1 cellular context compared by ENCODE assay signal in the genomic region with DNA sequence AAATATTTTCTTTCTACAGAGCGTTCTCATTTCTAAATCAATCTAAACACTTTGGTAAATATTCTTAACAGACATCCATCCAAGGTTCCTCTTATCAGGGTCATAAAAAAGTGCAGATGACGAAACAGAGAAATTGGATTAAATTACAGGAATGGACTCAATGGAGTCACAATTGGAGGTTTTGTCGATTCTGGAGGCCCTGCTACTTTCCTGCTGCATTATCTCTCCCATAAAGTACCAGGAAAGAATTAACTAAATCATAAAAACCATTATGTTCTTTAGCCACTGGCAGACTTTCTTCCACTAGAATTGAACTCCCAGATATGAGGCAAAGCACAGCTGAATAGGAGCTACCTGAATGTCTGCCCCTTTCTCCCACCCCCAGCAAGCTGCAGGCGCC.
TF ChIP-seq lines count a peak whose summit lies in the region.

No MANE protein-coding gene starts in this region.

TF ChIP-seq in GM23338, 12 proteins besides CTCF, POLR2A, EP300 and RAD21 (continued from another document):
- TF ChIP-seq, protein P1, sequence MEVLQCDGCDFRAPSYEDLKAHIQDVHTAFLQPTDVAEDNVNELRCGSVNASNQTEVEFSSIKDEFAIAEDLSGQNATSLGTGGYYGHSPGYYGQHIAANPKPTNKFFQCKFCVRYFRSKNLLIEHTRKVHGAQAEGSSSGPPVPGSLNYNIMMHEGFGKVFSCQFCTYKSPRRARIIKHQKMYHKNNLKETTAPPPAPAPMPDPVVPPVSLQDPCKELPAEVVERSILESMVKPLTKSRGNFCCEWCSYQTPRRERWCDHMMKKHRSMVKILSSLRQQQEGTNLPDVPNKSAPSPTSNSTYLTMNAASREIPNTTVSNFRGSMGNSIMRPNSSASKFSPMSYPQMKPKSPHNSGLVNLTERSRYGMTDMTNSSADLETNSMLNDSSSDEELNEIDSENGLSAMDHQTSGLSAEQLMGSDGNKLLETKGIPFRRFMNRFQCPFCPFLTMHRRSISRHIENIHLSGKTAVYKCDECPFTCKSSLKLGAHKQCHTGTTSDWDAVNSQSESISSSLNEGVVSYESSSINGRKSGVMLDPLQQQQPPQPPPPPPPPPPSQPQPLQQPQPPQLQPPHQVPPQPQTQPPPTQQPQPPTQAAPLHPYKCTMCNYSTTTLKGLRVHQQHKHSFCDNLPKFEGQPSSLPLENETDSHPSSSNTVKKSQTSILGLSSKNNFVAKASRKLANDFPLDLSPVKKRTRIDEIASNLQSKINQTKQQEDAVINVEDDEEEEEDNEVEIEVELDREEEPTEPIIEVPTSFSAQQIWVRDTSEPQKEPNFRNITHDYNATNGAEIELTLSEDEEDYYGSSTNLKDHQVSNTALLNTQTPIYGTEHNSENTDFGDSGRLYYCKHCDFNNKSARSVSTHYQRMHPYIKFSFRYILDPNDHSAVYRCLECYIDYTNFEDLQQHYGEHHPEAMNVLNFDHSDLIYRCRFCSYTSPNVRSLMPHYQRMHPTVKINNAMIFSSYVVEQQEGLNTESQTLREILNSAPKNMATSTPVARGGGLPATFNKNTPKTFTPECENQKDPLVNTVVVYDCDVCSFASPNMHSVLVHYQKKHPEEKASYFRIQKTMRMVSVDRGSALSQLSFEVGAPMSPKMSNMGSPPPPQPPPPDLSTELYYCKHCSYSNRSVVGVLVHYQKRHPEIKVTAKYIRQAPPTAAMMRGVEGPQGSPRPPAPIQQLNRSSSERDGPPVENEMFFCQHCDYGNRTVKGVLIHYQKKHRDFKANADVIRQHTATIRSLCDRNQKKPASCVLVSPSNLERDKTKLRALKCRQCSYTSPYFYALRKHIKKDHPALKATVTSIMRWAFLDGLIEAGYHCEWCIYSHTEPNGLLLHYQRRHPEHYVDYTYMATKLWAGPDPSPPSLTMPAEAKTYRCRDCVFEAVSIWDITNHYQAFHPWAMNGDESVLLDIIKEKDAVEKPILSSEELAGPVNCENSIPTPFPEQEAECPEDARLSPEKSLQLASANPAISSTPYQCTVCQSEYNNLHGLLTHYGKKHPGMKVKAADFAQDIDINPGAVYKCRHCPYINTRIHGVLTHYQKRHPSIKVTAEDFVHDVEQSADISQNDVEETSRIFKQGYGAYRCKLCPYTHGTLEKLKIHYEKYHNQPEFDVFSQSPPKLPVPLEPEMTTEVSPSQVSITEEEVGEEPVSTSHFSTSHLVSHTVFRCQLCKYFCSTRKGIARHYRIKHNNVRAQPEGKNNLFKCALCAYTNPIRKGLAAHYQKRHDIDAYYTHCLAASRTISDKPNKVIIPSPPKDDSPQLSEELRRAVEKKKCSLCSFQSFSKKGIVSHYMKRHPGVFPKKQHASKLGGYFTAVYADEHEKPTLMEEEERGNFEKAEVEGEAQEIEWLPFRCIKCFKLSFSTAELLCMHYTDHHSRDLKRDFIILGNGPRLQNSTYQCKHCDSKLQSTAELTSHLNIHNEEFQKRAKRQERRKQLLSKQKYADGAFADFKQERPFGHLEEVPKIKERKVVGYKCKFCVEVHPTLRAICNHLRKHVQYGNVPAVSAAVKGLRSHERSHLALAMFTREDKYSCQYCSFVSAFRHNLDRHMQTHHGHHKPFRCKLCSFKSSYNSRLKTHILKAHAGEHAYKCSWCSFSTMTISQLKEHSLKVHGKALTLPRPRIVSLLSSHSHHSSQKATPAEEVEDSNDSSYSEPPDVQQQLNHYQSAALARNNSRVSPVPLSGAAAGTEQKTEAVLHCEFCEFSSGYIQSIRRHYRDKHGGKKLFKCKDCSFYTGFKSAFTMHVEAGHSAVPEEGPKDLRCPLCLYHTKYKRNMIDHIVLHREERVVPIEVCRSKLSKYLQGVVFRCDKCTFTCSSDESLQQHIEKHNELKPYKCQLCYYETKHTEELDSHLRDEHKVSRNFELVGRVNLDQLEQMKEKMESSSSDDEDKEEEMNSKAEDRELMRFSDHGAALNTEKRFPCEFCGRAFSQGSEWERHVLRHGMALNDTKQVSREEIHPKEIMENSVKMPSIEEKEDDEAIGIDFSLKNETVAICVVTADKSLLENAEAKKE (CRISPR knock-in tag; IDR thresholded peaks at IDR 0.05) = no peak
- TF ChIP-seq EZH2 (IDR thresholded peaks at IDR 0.05; ENCODE audit: low read depth, unreplicated experiment) = no peak
- TF ChIP-seq STAT1 (IDR thresholded peaks at IDR 0.05; ENCODE audit: unreplicated experiment) = no peak
- TF ChIP-seq, protein P2, sequence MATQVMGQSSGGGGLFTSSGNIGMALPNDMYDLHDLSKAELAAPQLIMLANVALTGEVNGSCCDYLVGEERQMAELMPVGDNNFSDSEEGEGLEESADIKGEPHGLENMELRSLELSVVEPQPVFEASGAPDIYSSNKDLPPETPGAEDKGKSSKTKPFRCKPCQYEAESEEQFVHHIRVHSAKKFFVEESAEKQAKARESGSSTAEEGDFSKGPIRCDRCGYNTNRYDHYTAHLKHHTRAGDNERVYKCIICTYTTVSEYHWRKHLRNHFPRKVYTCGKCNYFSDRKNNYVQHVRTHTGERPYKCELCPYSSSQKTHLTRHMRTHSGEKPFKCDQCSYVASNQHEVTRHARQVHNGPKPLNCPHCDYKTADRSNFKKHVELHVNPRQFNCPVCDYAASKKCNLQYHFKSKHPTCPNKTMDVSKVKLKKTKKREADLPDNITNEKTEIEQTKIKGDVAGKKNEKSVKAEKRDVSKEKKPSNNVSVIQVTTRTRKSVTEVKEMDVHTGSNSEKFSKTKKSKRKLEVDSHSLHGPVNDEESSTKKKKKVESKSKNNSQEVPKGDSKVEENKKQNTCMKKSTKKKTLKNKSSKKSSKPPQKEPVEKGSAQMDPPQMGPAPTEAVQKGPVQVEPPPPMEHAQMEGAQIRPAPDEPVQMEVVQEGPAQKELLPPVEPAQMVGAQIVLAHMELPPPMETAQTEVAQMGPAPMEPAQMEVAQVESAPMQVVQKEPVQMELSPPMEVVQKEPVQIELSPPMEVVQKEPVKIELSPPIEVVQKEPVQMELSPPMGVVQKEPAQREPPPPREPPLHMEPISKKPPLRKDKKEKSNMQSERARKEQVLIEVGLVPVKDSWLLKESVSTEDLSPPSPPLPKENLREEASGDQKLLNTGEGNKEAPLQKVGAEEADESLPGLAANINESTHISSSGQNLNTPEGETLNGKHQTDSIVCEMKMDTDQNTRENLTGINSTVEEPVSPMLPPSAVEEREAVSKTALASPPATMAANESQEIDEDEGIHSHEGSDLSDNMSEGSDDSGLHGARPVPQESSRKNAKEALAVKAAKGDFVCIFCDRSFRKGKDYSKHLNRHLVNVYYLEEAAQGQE (IDR thresholded peaks at IDR 0.05; ENCODE audit: unreplicated experiment) = no peak
- no peak for TF ChIP-seq EZH2phosphoT487 (IDR thresholded peaks at IDR 0.05; ENCODE audit: unreplicated experiment)
- TF ChIP-seq, protein P3, sequence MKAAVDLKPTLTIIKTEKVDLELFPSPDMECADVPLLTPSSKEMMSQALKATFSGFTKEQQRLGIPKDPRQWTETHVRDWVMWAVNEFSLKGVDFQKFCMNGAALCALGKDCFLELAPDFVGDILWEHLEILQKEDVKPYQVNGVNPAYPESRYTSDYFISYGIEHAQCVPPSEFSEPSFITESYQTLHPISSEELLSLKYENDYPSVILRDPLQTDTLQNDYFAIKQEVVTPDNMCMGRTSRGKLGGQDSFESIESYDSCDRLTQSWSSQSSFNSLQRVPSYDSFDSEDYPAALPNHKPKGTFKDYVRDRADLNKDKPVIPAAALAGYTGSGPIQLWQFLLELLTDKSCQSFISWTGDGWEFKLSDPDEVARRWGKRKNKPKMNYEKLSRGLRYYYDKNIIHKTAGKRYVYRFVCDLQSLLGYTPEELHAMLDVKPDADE (IDR thresholded peaks at IDR 0.05) = no peak
- TF ChIP-seq POLR2AphosphoS5 (IDR thresholded peaks at IDR 0.05; ENCODE audit: low read depth) = no peak
- no peak for TF ChIP-seq ZNF114 (CRISPR knock-in tag; IDR thresholded peaks at IDR 0.05)
